In genomic region chr4:20474119-20474518, GRCh38 we compare ENCODE assay signal across 13 cellular contexts.
DNase-seq lines count a peak whose midpoint lies in the region; ATAC-seq, FAIRE-seq and TF ChIP-seq lines count a peak whose summit lies in the region.
"Had no signal": no experiment of that assay in that cellular context is flagged by ENCODE, and none has a peak within 500 bp of the region (broad histone marks: within the 10 kb centered on the region; RNA-seq: fewer than 3 reads in every experiment).

No MANE protein-coding gene starts in this region.

- dilution Hi-C loops in endothelial cell of umbilical vein (cut with MboI; ENCODE audit: extremely low pct_ligation_motif_present, low sequenced_read_pairs): no loop called here

- no peak for TF ChIP-seq POLR2A in endothelial cell of umbilical vein (IDR thresholded peaks at IDR 0.05; ENCODE audit: low read depth, low read length)

- H3K27ac Mint-ChIP-seq in neural progenitor cell: no peak overlapping the region

- H3K9ac ChIP-seq in endothelial cell of umbilical vein (replicated peaks; ENCODE audit: extremely low read depth, insufficient read depth, low read length) (no peak overlapping the region), neural progenitor cell (no peak overlapping the region)

- H3K4me3 ChIP-seq in HEK293 (ENCODE audit: low read depth, low read length) (no peak overlapping the region), endothelial cell of umbilical vein (replicated peaks in 1 of 3; ENCODE audit: insufficient read depth in 1 of 3, low read depth in 1 of 3, low read length in 3 of 3) (no peak overlapping the region), neural progenitor cell (no peak overlapping the region)
- H3K4me3 ChIP-seq: lung, smooth muscle cell, suprapubic skin had no signal

- no peaks in the 10 kb centered on the region for H4K20me1 ChIP-seq in endothelial cell of umbilical vein (replicated peaks; ENCODE audit: control insufficient read depth, extremely low read depth, insufficient read depth, low read length)
- H4K20me1 ChIP-seq in neural progenitor cell (ENCODE audit: low read depth): no peaks in the 10 kb centered on the region

- no peaks in the 10 kb centered on the region for H3K9me1 ChIP-seq in endothelial cell of umbilical vein (replicated peaks; ENCODE audit: control insufficient read depth, extremely low read depth, insufficient read depth, low read length)

- no peaks in the 10 kb centered on the region for H3K36me3 Mint-ChIP-seq in neural progenitor cell

- H3K36me3 ChIP-seq in HEK293 (ENCODE audit: control insufficient read depth in 2 of 2, insufficient read depth in 1 of 2, low read length in 2 of 2): peaks cover 0 to 31% of the 10 kb centered on the region in 2 experiments; a peak in 1 of 3 replicates
- no peaks in the 10 kb centered on the region for H3K36me3 ChIP-seq in endothelial cell of umbilical vein (ENCODE audit: control insufficient read depth in 2 of 2, extremely low read depth in 1 of 2, insufficient read depth in 2 of 2, low read length in 2 of 2)
- H3K36me3 ChIP-seq in neural progenitor cell: no peaks in the 10 kb centered on the region
- H3K36me3 ChIP-seq: suprapubic skin had no signal

- H3K4me3 Mint-ChIP-seq in neural progenitor cell: no peak overlapping the region

- H3F3A ChIP-seq in neural progenitor cell (ENCODE audit: low read depth): no peaks in the 10 kb centered on the region

- H3K27me3 ChIP-seq in endothelial cell of umbilical vein (ENCODE audit: control insufficient read depth in 2 of 2, insufficient read depth in 2 of 2, low read length in 2 of 2): no peaks in the 10 kb centered on the region
- H3K27me3 ChIP-seq in neural progenitor cell: no peaks in the 10 kb centered on the region
- H3K27me3 ChIP-seq: suprapubic skin had no signal

- FAIRE-seq in RCC 7860 (lab: Jason Lieb, UNC) (no peak), endothelial cell of umbilical vein (lab: Jason Lieb, UNC) (peak; percentile 58)

- no peaks in the 10 kb centered on the region for H3K4me1 Mint-ChIP-seq in neural progenitor cell

- intact Hi-C loops in endothelial cell of umbilical vein (cut with micrococcal nuclease): no loop called here

- H3K4me1 ChIP-seq in HEK293 (ENCODE audit: control insufficient read depth, insufficient read depth, low read length) (no peaks in the 10 kb centered on the region), endothelial cell of umbilical vein (ENCODE audit: control insufficient read depth, extremely low read depth, insufficient read depth, low read length) (no peaks in the 10 kb centered on the region), neural progenitor cell (no peaks in the 10 kb centered on the region)
- H3K4me1 ChIP-seq: suprapubic skin had no signal

- no TSS peak for BruUV-seq in endothelial cell of umbilical vein (replicated peaks; lab: Mats Ljungman, UMichigan)

- CTCF ChIA-PET in HEK293 (lab: Yijun Ruan, JAX): no interaction called here
- CTCF ChIA-PET in endothelial cell of umbilical vein (lab: Charles Lee): interaction anchor here (0.8 to 1.5 kb wide), 5 partner anchors 8 to 52 kb away, joined by 3 to 4 read pairs (median 4); no protein-coding TSS in a partner anchor

- H3K4me2 ChIP-seq in endothelial cell of umbilical vein (ENCODE audit: insufficient read depth, low read length) (no peak overlapping the region), neural progenitor cell (no peak overlapping the region)
- H3K4me2 ChIP-seq: smooth muscle cell had no signal

- ATAC-seq in GM18502 (IDR thresholded peaks at IDR 0.05; ENCODE audit: poor library complexity, unreplicated experiment): no peak

- POLR2A ChIA-PET in HEK293 (lab: Yijun Ruan, JAX): no interaction called here
- POLR2A ChIA-PET in endothelial cell of umbilical vein (lab: Charles Lee): no interaction called here

- H3K27me3 Mint-ChIP-seq in neural progenitor cell (ENCODE audit: insufficient read depth, low read depth): no peaks in the 10 kb centered on the region

- no peak overlapping the region for H2AFZ ChIP-seq in endothelial cell of umbilical vein (ENCODE audit: low read depth, low read length)
- H2AFZ ChIP-seq in neural progenitor cell (replicated peaks): no peak overlapping the region

- no peaks in the 10 kb centered on the region for H3K79me2 ChIP-seq in endothelial cell of umbilical vein (ENCODE audit: control insufficient read depth, insufficient read depth, low read length)
- no peaks in the 10 kb centered on the region for H3K79me2 ChIP-seq in neural progenitor cell (ENCODE audit: low read depth)

- H3K9me3 Mint-ChIP-seq in neural progenitor cell: no peaks in the 10 kb centered on the region

- H3K9me3 ChIP-seq in HEK293 (ENCODE audit: control insufficient read depth, insufficient read depth, low read depth, low read length) (no peaks in the 10 kb centered on the region), endothelial cell of umbilical vein (replicated peaks; ENCODE audit: control insufficient read depth, insufficient read depth, low read length) (no peaks in the 10 kb centered on the region), neural progenitor cell (ENCODE audit: low read depth) (no peaks in the 10 kb centered on the region)
- H3K9me3 ChIP-seq: suprapubic skin had no signal

- TF ChIP-seq CTCF in HEK293 (tag by site-specific recombination; IDR thresholded peaks at IDR 0.05) (no peak), endothelial cell of umbilical vein (IDR thresholded peaks at IDR 0.05; ENCODE audit: extremely low read depth in 1 of 2, insufficient read depth in 1 of 2, low read depth in 1 of 2, low read length in 2 of 2) (no peak), neural progenitor cell (IDR thresholded peaks at IDR 0.05) (no peak)

- peak; percentile 29 for DNase-seq in RCC 7860 (ENCODE audit: low spot score)
- DNase-seq in endothelial cell of umbilical vein (ENCODE audit: low read depth, low spot score): peak; percentile 37
- DNase-seq in neural progenitor cell (ENCODE audit: low spot score): peak; percentile 61
- no peak for DNase-seq in globus pallidus (ENCODE audit: low spot score)
- no peak for DNase-seq in middle frontal gyrus (ENCODE audit: extremely low spot score, low spot score)
- DNase-seq: activated CD4-positive, CD25-positive, alpha-beta regulatory T cell treated with anti-CD3 and anti-CD28 coated beads, Interleukin-2, amount 50 U/mL, for 72 hours; effector memory CD4-positive, alpha-beta T cell; NCI-H2171 treated with DMSO at 0.1 percent for 48 hours had no signal

- H3K27ac ChIP-seq in HEK293 (ENCODE audit: extremely low read depth, low read depth, low read length) (no peak overlapping the region), endothelial cell of umbilical vein (ENCODE audit: insufficient read depth, low read depth, low read length) (no peak overlapping the region), neural progenitor cell (no peak overlapping the region)
- H3K27ac ChIP-seq: suprapubic skin had no signal

TF ChIP-seq in HEK293, 187 proteins besides CTCF, POLR2A, EP300 and RAD21:
- TF ChIP-seq REST (tag by site-specific recombination; IDR thresholded peaks at IDR 0.05): peak; percentile 86
- TF ChIP-seq ZNF785 (tag by site-specific recombination; IDR thresholded peaks at IDR 0.05): no peak

TF ChIP-seq in endothelial cell of umbilical vein, 7 proteins besides CTCF, POLR2A, EP300 and RAD21:
- TF ChIP-seq EZH2 (IDR thresholded peaks at IDR 0.05; ENCODE audit: borderline replicate concordance, low read depth, low read length, severe bottlenecking): no peak
- no peak for TF ChIP-seq FOS (IDR thresholded peaks at IDR 0.05; ENCODE audit: borderline replicate concordance, insufficient read depth, low read length)
- no peak for TF ChIP-seq MYC (IDR thresholded peaks at IDR 0.05; ENCODE audit: low read depth, low read length)
TF ChIP-seq in endothelial cell of umbilical vein: peak in this region for 0.

Comparison
In these comparisons a context has a peak if more than half of its experiments do, and no peak if none do; other contexts are left out.
1. DNase-seq: peak in RCC 7860 (single experiment), endothelial cell of umbilical vein (single experiment) and neural progenitor cell (single experiment); none in globus pallidus (single experiment) and middle frontal gyrus (single experiment).